9 cellular contexts compared by ENCODE assay signal in genomic region chr11:12845739-12846358, GRCh38.
DNase-seq lines count a peak whose midpoint lies in the region; ATAC-seq and TF ChIP-seq lines count a peak whose summit lies in the region.
"Had no signal": no experiment of that assay in that cellular context is flagged by ENCODE, and none has a peak within 500 bp of the region (broad histone marks: within the 10 kb centered on the region; RNA-seq: fewer than 3 reads in every experiment).

No MANE protein-coding gene starts in this region.

- H3K4me1 Mint-ChIP-seq in neural progenitor cell = peaks cover 78% of the 10 kb centered on the region
- no peaks in the 10 kb centered on the region for H3K4me1 Mint-ChIP-seq in stimulated activated naive CD8-positive, alpha-beta T cell treated with anti-CD3 and anti-CD28 coated beads, Interleukin-15, amount 100 ng/mL, for 72 hours

- peak; percentile 93 for DNase-seq in DMS53 treated with DMSO at 0.1 percent for 48 hours (lab: John Stamatoyannopoulos, UW; ENCODE audit: unreplicated experiment)
- peak; percentile 95 for DNase-seq in NCI-H2227 treated with DMSO at 0.1 percent for 48 hours (lab: John Stamatoyannopoulos, UW)
- no peak for DNase-seq in epithelial cell of proximal tubule (ENCODE audit: low read depth)
- peak; percentile 72 for DNase-seq in neural progenitor cell (ENCODE audit: low spot score)
- no peak for DNase-seq in stimulated activated CD8-positive, alpha-beta memory T cell treated with anti-CD3 and anti-CD28 coated beads, Interleukin-4, amount 100 ng/mL, for 48 hours
- DNase-seq in stimulated activated naive CD8-positive, alpha-beta T cell treated with anti-CD3 and anti-CD28 coated beads, Interleukin-15, amount 100 ng/mL, for 72 hours = no peak
- DNase-seq in activated CD4-positive, CD25-positive, alpha-beta regulatory T cell treated with anti-CD3 and anti-CD28 coated beads, Interleukin-2, amount 50 U/mL, for 72 hours = no peak
- no peak for DNase-seq in activated CD4-positive, alpha-beta T cell treated with anti-CD3 and anti-CD28 coated beads for 1 hour

- H3K4me3 Mint-ChIP-seq in neural progenitor cell = peak overlapping the region; percentile 78
- H3K4me3 Mint-ChIP-seq in stimulated activated naive CD8-positive, alpha-beta T cell treated with anti-CD3 and anti-CD28 coated beads, Interleukin-15, amount 100 ng/mL, for 72 hours = no peak overlapping the region

- H3K9me3 ChIP-seq in neural progenitor cell (ENCODE audit: low read depth) = no peaks in the 10 kb centered on the region
- H3K9me3 ChIP-seq: neutrophil had no signal

- TF ChIP-seq CTCF in epithelial cell of proximal tubule (conservative IDR thresholded peaks at IDR 0.05; ENCODE audit: low read depth, low read length) (no peak), neural progenitor cell (IDR thresholded peaks at IDR 0.05) (no peak)

- H3K79me2 ChIP-seq in neural progenitor cell (ENCODE audit: low read depth) = peaks cover 100% of the 10 kb centered on the region

- H3K36me3 Mint-ChIP-seq in neural progenitor cell = peaks cover 7% of the 10 kb centered on the region

- ATAC-seq in stimulated activated naive CD8-positive, alpha-beta T cell treated with anti-CD3 and anti-CD28 coated beads, Interleukin-15, amount 100 ng/mL, for 72 hours = no peak

- peaks cover 2% of the 10 kb centered on the region for H3K27me3 Mint-ChIP-seq in neural progenitor cell (ENCODE audit: insufficient read depth, low read depth)
- H3K27me3 Mint-ChIP-seq in stimulated activated naive CD8-positive, alpha-beta T cell treated with anti-CD3 and anti-CD28 coated beads, Interleukin-15, amount 100 ng/mL, for 72 hours = peaks cover 10% of the 10 kb centered on the region

- peaks cover 3% of the 10 kb centered on the region for H3K9me3 Mint-ChIP-seq in neural progenitor cell
- no peaks in the 10 kb centered on the region for H3K9me3 Mint-ChIP-seq in stimulated activated naive CD8-positive, alpha-beta T cell treated with anti-CD3 and anti-CD28 coated beads, Interleukin-15, amount 100 ng/mL, for 72 hours

- H3K36me3 ChIP-seq in neural progenitor cell = no peaks in the 10 kb centered on the region
- H3K36me3 ChIP-seq: neutrophil had no signal

- H3K27ac ChIP-seq in neural progenitor cell = peak overlapping the region; percentile 66
- H3K27ac ChIP-seq: neutrophil had no signal

- H3K4me3 ChIP-seq in epithelial cell of proximal tubule (ENCODE audit: low read depth, low read length) = peak overlapping the region; percentile 18
- H3K4me3 ChIP-seq in neural progenitor cell = peak overlapping the region; percentile 10

- H4K20me1 ChIP-seq in neural progenitor cell (ENCODE audit: low read depth) = peaks cover 66% of the 10 kb centered on the region

- peak overlapping the region; percentile 57 for H3K4me2 ChIP-seq in neural progenitor cell

- peaks cover 64% of the 10 kb centered on the region for H3K4me1 ChIP-seq in neural progenitor cell

- peaks cover 47% of the 10 kb centered on the region for H3F3A ChIP-seq in neural progenitor cell (ENCODE audit: low read depth)

- H3K27ac Mint-ChIP-seq in neural progenitor cell = peak overlapping the region; percentile 96
- no peak overlapping the region for H3K27ac Mint-ChIP-seq in stimulated activated naive CD8-positive, alpha-beta T cell treated with anti-CD3 and anti-CD28 coated beads, Interleukin-15, amount 100 ng/mL, for 72 hours

- H2AFZ ChIP-seq in neural progenitor cell (replicated peaks) = no peak overlapping the region

- H3K9ac ChIP-seq in neural progenitor cell = no peak overlapping the region

- H3K27me3 ChIP-seq in neural progenitor cell = no peaks in the 10 kb centered on the region

Comparison
In these comparisons a context has a peak if more than half of its experiments do, and no peak if none do; other contexts are left out.
1. DNase-seq: peak in DMS53 treated with DMSO at 0.1 percent for 48 hours (single experiment), NCI-H2227 treated with DMSO at 0.1 percent for 48 hours (single experiment) and neural progenitor cell (single experiment); none in epithelial cell of proximal tubule (single experiment), stimulated activated CD8-positive, alpha-beta memory T cell treated with anti-CD3 and anti-CD28 coated beads, Interleukin-4, amount 100 ng/mL, for 48 hours (single experiment), stimulated activated naive CD8-positive, alpha-beta T cell treated with anti-CD3 and anti-CD28 coated beads, Interleukin-15, amount 100 ng/mL, for 72 hours (0 of 2), activated CD4-positive, CD25-positive, alpha-beta regulatory T cell treated with anti-CD3 and anti-CD28 coated beads, Interleukin-2, amount 50 U/mL, for 72 hours (single experiment) and activated CD4-positive, alpha-beta T cell treated with anti-CD3 and anti-CD28 coated beads for 1 hour (single experiment).